ENCODE assay signal across 9 cellular contexts in the genomic region with DNA sequence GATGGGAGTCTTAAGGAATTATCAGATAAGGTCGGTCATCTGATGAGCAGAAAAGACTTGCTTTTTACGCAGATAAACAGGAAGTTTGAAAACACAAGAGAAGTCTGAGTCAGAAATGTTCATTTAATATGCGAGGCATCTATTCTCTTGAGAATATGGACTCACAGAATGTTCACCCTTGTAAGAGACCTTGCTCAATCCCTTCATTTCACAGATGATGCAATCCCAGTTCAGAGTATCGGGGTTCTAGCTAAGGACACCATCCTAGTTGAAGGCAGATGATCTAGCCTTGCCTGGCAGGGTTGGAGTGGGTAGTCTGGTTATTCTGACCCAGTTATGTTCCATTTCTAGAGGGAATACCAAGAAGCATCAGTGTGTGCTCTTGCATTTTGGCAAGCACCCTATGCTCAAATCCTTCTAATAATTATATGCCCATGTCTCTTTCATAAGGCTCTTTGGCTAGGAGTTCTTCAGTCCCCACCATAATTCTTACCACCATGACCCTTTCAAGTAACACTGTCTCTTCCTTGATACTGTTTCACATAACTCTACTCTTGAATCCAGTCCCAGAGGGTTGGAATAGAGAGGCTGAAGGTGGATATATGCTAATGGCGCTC. TPM values are rescaled to one million over a fixed set of nuclear protein-coding genes. Genes with fewer than 3 reads are reported as not detected.
A peak's percentile ranks its signal among the peaks of the same experiment; 100 is the strongest.
DNase-seq lines count a peak whose midpoint lies in the region; ATAC-seq and TF ChIP-seq lines count a peak whose summit lies in the region.
"Had no signal": no experiment of that assay in that cellular context is flagged by ENCODE, and none has a peak within 500 bp of the region (broad histone marks: within the 10 kb centered on the region; RNA-seq: fewer than 3 reads in every experiment).

No MANE protein-coding gene starts in this region.

- no peak overlapping the region for H2AFZ ChIP-seq in hepatocyte

- H4K20me1 ChIP-seq in hepatocyte (ENCODE audit: insufficient read depth, poor library complexity, severe bottlenecking): no peaks in the 10 kb centered on the region

- H3K4me3 ChIP-seq in hepatocyte: no peak overlapping the region
- H3K4me3 ChIP-seq in thoracic aorta: no peak overlapping the region

- H3K4me1 ChIP-seq in hepatocyte (ENCODE audit: insufficient read depth): peaks cover 43% of the 10 kb centered on the region
- peaks cover 87 to 99% of the 10 kb centered on the region in 2 donors for H3K4me1 ChIP-seq in thoracic aorta (ENCODE audit: control insufficient read depth in 1 of 2, low read depth in 2 of 2)

- no peak overlapping the region for H3K4me2 ChIP-seq in hepatocyte

- peak; percentile 37 to 46 for ATAC-seq in activated CD4-positive, CD25-positive, alpha-beta regulatory T cell treated with anti-CD3 and anti-CD28 coated beads, Interleukin-2, amount 50 U/mL, for 24 hours
- ATAC-seq in thoracic aorta (ENCODE audit: insufficient number of reproducible peaks, low FRiP score, low read depth) (no peak), HG02973 (IDR thresholded peaks at IDR 0.05; ENCODE audit: unreplicated experiment) (no peak), GM19395 (IDR thresholded peaks at IDR 0.05; ENCODE audit: unreplicated experiment) (no peak)

- peaks cover 80% of the 10 kb centered on the region for H3K79me2 ChIP-seq in hepatocyte

- no peak for DNase-seq in activated CD4-positive, CD25-positive, alpha-beta regulatory T cell treated with anti-CD3 and anti-CD28 coated beads, Interleukin-2, amount 50 U/mL, for 72 hours
- DNase-seq in hepatocyte (ENCODE audit: low spot score): peak; percentile 27
- DNase-seq in thoracic aorta (ENCODE audit: low spot score): no peak
- DNase-seq in NCI-H345 treated with DMSO at 0.1 percent for 48 hours (lab: John Stamatoyannopoulos, UW; ENCODE audit: unreplicated experiment): no peak
- DNase-seq: islet precursor cell had no signal

- H3K27ac ChIP-seq in angular gyrus (ENCODE audit: low read depth, low read length) (peak overlapping the region; percentile 98), hepatocyte (peak overlapping the region; percentile 89), thoracic aorta (peak overlapping the region; percentile 89 to 91)

- H3K36me3 ChIP-seq in hepatocyte (replicated peaks; ENCODE audit: insufficient read depth, low read depth): no peaks in the 10 kb centered on the region
- no peaks in the 10 kb centered on the region for H3K36me3 ChIP-seq in thoracic aorta

- H3K9me3 ChIP-seq in hepatocyte (ENCODE audit: low read depth) (no peaks in the 10 kb centered on the region), thoracic aorta (no peaks in the 10 kb centered on the region)

- 73% methylated on average over 5 of the region's 5 CpGs for WGBS in hepatocyte (ENCODE audit: low lambda C conversion rate, missing lambda C conversion rate)

- H3K27me3 ChIP-seq in hepatocyte (no peaks in the 10 kb centered on the region), thoracic aorta (replicated peaks; ENCODE audit: insufficient read depth) (no peaks in the 10 kb centered on the region)

- no peak for TF ChIP-seq CTCF in hepatocyte (IDR thresholded peaks at IDR 0.05; ENCODE audit: poor library complexity)
- TF ChIP-seq CTCF in thoracic aorta (IDR thresholded peaks at IDR 0.05): no peak

- no peaks in the 10 kb centered on the region for H3K9me2 ChIP-seq in hepatocyte (replicated peaks; ENCODE audit: insufficient read depth)

RNA-seq across cellular contexts. Expression of a gene that starts 42.5 kb away (rescaled TPM):
- total RNA-seq in hepatocyte (17.5 and 26.0 TPM in 2 replicates), thoracic aorta (10 to 100 TPM; 64.2 to 79.9 TPM)
- 20.2 and 21.0 TPM in 2 replicates for polyA plus RNA-seq in hepatocyte

Comparison
In these comparisons a context has a peak if more than half of its experiments do, and no peak if none do; other contexts are left out.
1. ATAC-seq: peak in activated CD4-positive, CD25-positive, alpha-beta regulatory T cell treated with anti-CD3 and anti-CD28 coated beads, Interleukin-2, amount 50 U/mL, for 24 hours (2 of 2); none in thoracic aorta (single experiment), HG02973 (single experiment) and GM19395 (single experiment).
2. Peak in every context shown above with its lines, with median percentiles within 50 percentile points of each other: H3K27ac ChIP-seq.